In the genomic region with DNA sequence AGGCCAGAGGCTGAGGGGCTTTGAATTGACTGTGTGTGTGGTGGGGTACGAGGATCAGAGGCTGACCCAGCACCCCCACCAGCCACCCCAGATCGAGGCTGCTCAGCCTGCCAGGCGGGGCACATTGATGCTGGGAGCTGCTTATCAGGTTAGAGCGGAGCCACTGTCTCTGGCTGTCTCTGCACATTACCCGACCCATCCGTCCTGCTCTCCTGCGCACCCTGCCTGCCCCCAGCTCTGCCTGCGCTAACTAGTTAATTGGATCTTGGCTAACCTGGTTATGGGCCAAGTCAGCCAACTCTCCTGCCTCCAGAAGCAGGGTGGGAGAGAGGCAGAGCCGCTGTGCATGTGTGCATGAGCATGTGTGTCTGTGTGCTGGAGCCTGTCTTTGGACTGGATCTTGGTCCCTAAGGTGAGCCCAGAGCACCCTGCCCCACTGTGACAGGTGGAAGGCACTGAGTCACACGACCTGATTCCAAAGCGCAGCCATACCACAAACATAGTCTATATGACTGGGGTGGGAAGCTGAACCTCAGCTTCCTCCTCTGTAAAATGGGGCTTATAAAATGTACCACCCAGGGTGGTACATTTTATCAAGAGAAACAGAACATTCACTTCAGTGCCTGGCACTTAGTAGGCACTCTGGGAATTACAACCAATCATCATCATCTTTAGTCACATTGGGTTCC, we compare ENCODE assay signal across 18 cellular contexts. TPM values are rescaled to one million over a fixed set of nuclear protein-coding genes. Genes with fewer than 3 reads are reported as not detected.
DNase-seq lines count a peak whose midpoint lies in the region; ATAC-seq and TF ChIP-seq lines count a peak whose summit lies in the region.
"Had no signal": no experiment of that assay in that cellular context is flagged by ENCODE, and none has a peak within 500 bp of the region (broad histone marks: within the 10 kb centered on the region; RNA-seq: fewer than 3 reads in every experiment).

No MANE protein-coding gene starts in this region.

- no peak for ATAC-seq in Right ventricle myocardium superior (ENCODE audit: poor library complexity)
- ATAC-seq: A549; effector memory CD8-positive, alpha-beta T cell had no signal

- H2AK5ac ChIP-seq in mesendoderm (ENCODE audit: low read length), result peak overlapping the region; percentile 4

- TF ChIP-seq CTCF in right atrium auricular region (IDR thresholded peaks at IDR 0.05), result no peak
- no peak for TF ChIP-seq CTCF in chondrocyte (IDR thresholded peaks at IDR 0.05)

- DNase-seq in right atrium auricular region (ENCODE audit: low spot score), result no peak
- DNase-seq in Right ventricle myocardium superior, result no peak
- no peak for DNase-seq in chondrocyte (ENCODE audit: low spot score)
- no peak for DNase-seq in mesendoderm
- no peak for DNase-seq in effector CD4-positive, alpha-beta T cell
- DNase-seq in medulla oblongata (ENCODE audit: extremely low spot score), result no peak
- DNase-seq in SJCRH30, result no peak
- no peak for DNase-seq in activated CD4-positive, alpha-beta T cell treated with anti-CD3 and anti-CD28 coated beads, Interleukin-2, amount 50 U/mL, for 4 hours
- DNase-seq: brain microvascular endothelial cell; effector memory CD8-positive, alpha-beta T cell; midbrain; NCI-H187; NCI-H524; T-helper 1 cell had no signal

- H3K4ac ChIP-seq in mesendoderm (ENCODE audit: low read depth, low read length), result no peak overlapping the region

- H3K27ac Mint-ChIP-seq in chondrocyte (ENCODE audit: unreplicated experiment), result peak overlapping the region; percentile 79
- H3K27ac Mint-ChIP-seq: effector memory CD8-positive, alpha-beta T cell; stimulated activated naive CD8-positive, alpha-beta T cell treated with anti-CD3 and anti-CD28 coated beads, Interleukin-15, Interleukin-2, amounts not matched to agents 100 ng/mL and 50 ng/mL, for 24 hours had no signal

- H3K4me1 Mint-ChIP-seq in chondrocyte (ENCODE audit: low read depth), result peaks cover 96% of the 10 kb centered on the region

- peak overlapping the region; percentile 56 to 60 for H3K27ac ChIP-seq in right atrium auricular region
- H3K27ac ChIP-seq in mesendoderm (ENCODE audit: low read depth, low read length), result no peak overlapping the region
- H3K27ac ChIP-seq in SJCRH30, result no peak overlapping the region
- H3K27ac ChIP-seq: A549, brain microvascular endothelial cell had no signal

- no peaks in the 10 kb centered on the region for H3K36me3 Mint-ChIP-seq in chondrocyte (ENCODE audit: low read depth)

- no peaks in the 10 kb centered on the region for H3K27me3 Mint-ChIP-seq in chondrocyte (ENCODE audit: low read depth)
- H3K27me3 Mint-ChIP-seq: stimulated activated naive CD8-positive, alpha-beta T cell treated with anti-CD3 and anti-CD28 coated beads, Interleukin-15, Interleukin-2, amounts not matched to agents 100 ng/mL and 50 ng/mL, for 24 hours had no signal

- H3K4me1 ChIP-seq in right atrium auricular region (peaks cover 0 to 71% of the 10 kb centered on the region in 2 donors), mesendoderm (ENCODE audit: control insufficient read depth, low read depth, low read length) (peaks cover 41% of the 10 kb centered on the region), SJCRH30 (no peaks in the 10 kb centered on the region)

- no peak overlapping the region for H2BK120ac ChIP-seq in mesendoderm (ENCODE audit: low read depth, low read length)

- H3K79me2 ChIP-seq in mesendoderm (ENCODE audit: control insufficient read depth, insufficient read depth, low read length), result no peaks in the 10 kb centered on the region

- no peak overlapping the region for H3K9ac ChIP-seq in mesendoderm (ENCODE audit: low read length)

- no peak overlapping the region for H4K8ac ChIP-seq in mesendoderm (ENCODE audit: low read depth, low read length)

- peak overlapping the region; percentile 90 for H3K23ac ChIP-seq in mesendoderm (ENCODE audit: low read length)

- no peaks in the 10 kb centered on the region for H3K79me1 ChIP-seq in mesendoderm (ENCODE audit: low read length)

- intact Hi-C loops in Right ventricle myocardium superior (cut with DNase I), result no loop called here

- no peak overlapping the region for H3K18ac ChIP-seq in mesendoderm (ENCODE audit: low read length)

- H3K4me3 Mint-ChIP-seq in chondrocyte (ENCODE audit: unreplicated experiment), result no peak overlapping the region
- H3K4me3 Mint-ChIP-seq: activated naive CD4-positive, alpha-beta T cell treated with anti-CD3 and anti-CD28 coated beads for 36 hours; effector memory CD8-positive, alpha-beta T cell; stimulated activated naive CD8-positive, alpha-beta T cell treated with anti-CD3 and anti-CD28 coated beads, Interleukin-15, Interleukin-2, amounts not matched to agents 100 ng/mL and 50 ng/mL, for 24 hours had no signal

- H3K36me3 ChIP-seq in right atrium auricular region (no peaks in the 10 kb centered on the region), mesendoderm (ENCODE audit: control insufficient read depth, insufficient read depth, low read length) (no peaks in the 10 kb centered on the region), SJCRH30 (no peaks in the 10 kb centered on the region)
- H3K36me3 ChIP-seq: brain microvascular endothelial cell had no signal

- H3K56ac ChIP-seq in mesendoderm (ENCODE audit: low read length), result peak overlapping the region; percentile 56

- WGBS in mesendoderm (ENCODE audit: extremely low coverage, insufficient coverage, low lambda C conversion rate), result no CpG with 5 or more reads among the region's 11 CpGs

- H3K27me3 ChIP-seq in right atrium auricular region (no peaks in the 10 kb centered on the region), mesendoderm (ENCODE audit: insufficient read depth, low read length, poor library complexity) (no peaks in the 10 kb centered on the region), SJCRH30 (peaks cover 28% of the 10 kb centered on the region)
- H3K27me3 ChIP-seq: brain microvascular endothelial cell had no signal

- no peak overlapping the region for H2BK15ac ChIP-seq in mesendoderm (replicated peaks; ENCODE audit: low read depth)

- no peak overlapping the region for H4K5ac ChIP-seq in mesendoderm (ENCODE audit: low read length)

- no peak overlapping the region for H3K4me2 ChIP-seq in mesendoderm (ENCODE audit: low read length)
- H3K4me2 ChIP-seq: A549 had no signal

- H3K4me3 ChIP-seq in right atrium auricular region (no peak overlapping the region), mesendoderm (ENCODE audit: low read length) (no peak overlapping the region), SJCRH30 (no peak overlapping the region)
- H3K4me3 ChIP-seq: A549, smooth muscle cell had no signal

- no peaks in the 10 kb centered on the region for H3K9me3 ChIP-seq in right atrium auricular region
- no peaks in the 10 kb centered on the region for H3K9me3 ChIP-seq in SJCRH30 (replicated peaks)
- H3K9me3 ChIP-seq: A549 had no signal

- H2BK5ac ChIP-seq in mesendoderm (ENCODE audit: low read length), result no peak overlapping the region

- no peaks in the 10 kb centered on the region for H3K9me3 Mint-ChIP-seq in chondrocyte (ENCODE audit: low read depth)
- H3K9me3 Mint-ChIP-seq: activated naive CD4-positive, alpha-beta T cell treated with anti-CD3 and anti-CD28 coated beads for 36 hours; effector memory CD8-positive, alpha-beta T cell; stimulated activated naive CD8-positive, alpha-beta T cell treated with anti-CD3 and anti-CD28 coated beads, Interleukin-15, Interleukin-2, amounts not matched to agents 100 ng/mL and 50 ng/mL, for 24 hours had no signal

RNA-seq across cellular contexts. Expression of gene PCDH1, which starts 39.7 kb away (rescaled TPM):
- total RNA-seq in right atrium auricular region (10 to 100 TPM; 22.1 to 25.3 TPM), Right ventricle myocardium superior (15.8 TPM), chondrocyte (10.9 to 85.4 TPM (median 82.9 TPM) in 3 replicates)
- polyA plus RNA-seq in mesendoderm (2013, experiment 1 of 2), result 11.8 TPM
- 12.2 TPM for polyA plus RNA-seq in mesendoderm (2013, experiment 2 of 2)
- total RNA-seq in SJCRH30 (2014; rRNA removed; shearing (Covaris generic)), result 0.08 and 0.20 TPM in 2 replicates
- total RNA-seq: activated naive CD4-positive, alpha-beta T cell treated with anti-CD3 and anti-CD28 coated beads for 36 hours had no signal

Comparison
In these comparisons a context has a peak if more than half of its experiments do, and no peak if none do; other contexts are left out.
1. H3K27ac ChIP-seq: peak in right atrium auricular region (2 of 2); none in mesendoderm (single experiment) and SJCRH30 (single experiment).